Comparison of ENCODE assay signal across 9 cellular contexts in the genomic region with DNA sequence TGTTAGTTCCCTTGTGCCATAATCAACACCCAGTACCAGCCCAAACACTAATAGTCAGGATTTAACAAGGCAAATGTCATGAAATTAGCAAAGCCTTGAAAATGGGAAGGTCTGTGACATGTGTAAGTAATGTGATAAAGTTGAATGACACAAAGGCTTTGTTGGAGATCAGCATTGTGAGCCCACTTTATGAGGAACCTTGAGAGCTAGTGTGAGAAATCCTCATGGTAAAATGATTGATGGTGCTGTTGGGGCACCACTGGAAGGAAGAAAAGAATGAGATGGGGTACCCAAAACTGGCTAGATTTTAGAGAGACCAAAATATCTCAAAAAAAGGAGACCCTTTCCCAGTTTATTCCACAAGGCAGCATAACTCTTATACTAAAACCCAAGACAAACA. TPM values are rescaled to one million over a fixed set of nuclear protein-coding genes. Genes with fewer than 3 reads are reported as not detected.
DNase-seq lines count a peak whose midpoint lies in the region; ATAC-seq and TF ChIP-seq lines count a peak whose summit lies in the region.
"Had no signal": no experiment of that assay in that cellular context is flagged by ENCODE, and none has a peak within 500 bp of the region (broad histone marks: within the 10 kb centered on the region; RNA-seq: fewer than 3 reads in every experiment).

No MANE protein-coding gene starts in this region.

- no peaks in the 10 kb centered on the region for H3K36me3 ChIP-seq in left ventricle myocardium inferior
- no peaks in the 10 kb centered on the region for H3K36me3 ChIP-seq in lower lobe of right lung
- H3K36me3 ChIP-seq in vagina, result no peaks in the 10 kb centered on the region

- H3K9me3 ChIP-seq in left ventricle myocardium inferior (replicated peaks) (no peaks in the 10 kb centered on the region), lower lobe of right lung (no peaks in the 10 kb centered on the region), vagina (no peaks in the 10 kb centered on the region)

- H3K4me1 ChIP-seq in left ventricle myocardium inferior (peaks cover 37% of the 10 kb centered on the region), lower lobe of right lung (peaks cover 24% of the 10 kb centered on the region), vagina (peaks cover 28% of the 10 kb centered on the region)

- H3K27me3 ChIP-seq in left ventricle myocardium inferior (ENCODE audit: low read depth), result no peaks in the 10 kb centered on the region
- H3K27me3 ChIP-seq in lower lobe of right lung (ENCODE audit: low read depth), result no peaks in the 10 kb centered on the region
- no peaks in the 10 kb centered on the region for H3K27me3 ChIP-seq in vagina

- CTCF ChIA-PET in activated CD8-positive, alpha-beta T cell treated with anti-CD3 and anti-CD28 coated beads for 36 hours (lab: Charles Lee), result interaction anchor here (0.9 to 1.3 kb wide), 2 partner anchors 17 to 21 kb away, joined by 3 to 5 read pairs; partner anchors contain the start of gene COPS4

- no peak for DNase-seq in left ventricle myocardium inferior
- DNase-seq in left ventricle myocardium superior, result no peak
- no peak for DNase-seq in activated CD8-positive, alpha-beta T cell treated with anti-CD3 and anti-CD28 coated beads for 36 hours
- no peak for DNase-seq in lower lobe of right lung
- no peak for DNase-seq in vagina (ENCODE audit: extremely low spot score in 2 of 2)
- no peak for DNase-seq in SHP77 treated with DMSO at 0.1 percent for 48 hours (lab: John Stamatoyannopoulos, UW)
- no peak for DNase-seq in SIG-M5 treated with dmso at 0.1 percent for 504 hours (lab: John Stamatoyannopoulos, UW; ENCODE audit: unreplicated experiment)
- DNase-seq: SIG-M5 had no signal

- POLR2A ChIA-PET in activated CD8-positive, alpha-beta T cell treated with anti-CD3 and anti-CD28 coated beads for 36 hours (lab: Charles Lee), result interaction anchor here (0.7 to 4.7 kb wide), 3 partner anchors 8 to 129 kb away, joined by 3 to 30 read pairs (median 8); partner anchors contain the start of gene COPS4

- intact Hi-C loops in left ventricle myocardium inferior (cut with micrococcal nuclease) (no loop called here), left ventricle myocardium superior (cut with micrococcal nuclease) (no loop called here), lower lobe of right lung (cut with DNase I) (no loop called here), vagina (cut with DNase I) (loop anchor here (2.0 to 5.0 kb wide), 2 partner anchors 21 to 112 kb away; partner anchors contain the start of genes COPS4 and THAP9)
- intact Hi-C loops in activated CD8-positive, alpha-beta T cell treated with anti-CD3 and anti-CD28 coated beads for 36 hours (cut with micrococcal nuclease), result loop anchor here (2.0 to 5.0 kb wide), 2 partner anchors 21 to 112 kb away; partner anchors contain the start of genes COPS4 and THAP9

- H3K36me3 Mint-ChIP-seq in activated CD8-positive, alpha-beta T cell treated with anti-CD3 and anti-CD28 coated beads for 36 hours (ENCODE audit: low read depth), result peaks cover 5% of the 10 kb centered on the region

- TF ChIP-seq CTCF in left ventricle myocardium inferior (IDR thresholded peaks at IDR 0.05; ENCODE audit: borderline replicate concordance) (no peak), lower lobe of right lung (IDR thresholded peaks at IDR 0.05) (no peak), vagina (IDR thresholded peaks at IDR 0.05) (no peak)
- TF ChIP-seq CTCF in activated CD8-positive, alpha-beta T cell treated with anti-CD3 and anti-CD28 coated beads for 36 hours (IDR thresholded peaks at IDR 0.05), result no peak

- peak overlapping the region; percentile 32 for H3K27ac Mint-ChIP-seq in activated CD8-positive, alpha-beta T cell treated with anti-CD3 and anti-CD28 coated beads for 36 hours

- H3K27me3 Mint-ChIP-seq in activated CD8-positive, alpha-beta T cell treated with anti-CD3 and anti-CD28 coated beads for 36 hours, result no peaks in the 10 kb centered on the region

- no peak for TF ChIP-seq POLR2A in vagina (IDR thresholded peaks at IDR 0.05)

- ATAC-seq in left ventricle myocardium superior (no peak), lower lobe of right lung (no peak), GM18520 (IDR thresholded peaks at IDR 0.05; ENCODE audit: unreplicated experiment) (no peak)
- no peak for ATAC-seq in activated CD8-positive, alpha-beta T cell treated with anti-CD3 and anti-CD28 coated beads for 36 hours

- peak overlapping the region; percentile 97 for H3K4me3 ChIP-seq in left ventricle myocardium inferior
- peak overlapping the region; percentile 90 for H3K4me3 ChIP-seq in lower lobe of right lung
- peak overlapping the region in 1 of 2 donors; percentile 70 for H3K4me3 ChIP-seq in vagina

- peak overlapping the region; percentile 87 for H3K27ac ChIP-seq in left ventricle myocardium inferior (replicated peaks)
- H3K27ac ChIP-seq in lower lobe of right lung, result peak overlapping the region; percentile 77
- peak overlapping the region; percentile 92 for H3K27ac ChIP-seq in vagina

- no peaks in the 10 kb centered on the region for H3K9me3 Mint-ChIP-seq in activated CD8-positive, alpha-beta T cell treated with anti-CD3 and anti-CD28 coated beads for 36 hours

- H3K4me1 Mint-ChIP-seq in activated CD8-positive, alpha-beta T cell treated with anti-CD3 and anti-CD28 coated beads for 36 hours (ENCODE audit: low read depth), result peaks cover 20% of the 10 kb centered on the region

- peak overlapping the region; percentile 97 for H3K4me3 Mint-ChIP-seq in activated CD8-positive, alpha-beta T cell treated with anti-CD3 and anti-CD28 coated beads for 36 hours

RNA-seq across cellular contexts. Expression of gene LIN54, which starts 3.3 kb away (rescaled TPM):
- total RNA-seq in left ventricle myocardium inferior, result 6.2 TPM
- 6.7 TPM for total RNA-seq in left ventricle myocardium superior
- total RNA-seq in activated CD8-positive, alpha-beta T cell treated with anti-CD3 and anti-CD28 coated beads for 36 hours, result 10 to 100 TPM; 28.0 to 29.1 TPM
- total RNA-seq in lower lobe of right lung, result 14.7 TPM
- total RNA-seq in vagina, result 25.0 TPM

RNA-seq across cellular contexts. Expression of gene COPS4, which starts 21.1 kb away (rescaled TPM):
- total RNA-seq in left ventricle myocardium inferior (53.6 TPM), left ventricle myocardium superior (49.2 TPM), lower lobe of right lung (27.7 TPM), vagina (18.7 TPM)
- 10 to 100 TPM; 38.4 to 38.8 TPM for total RNA-seq in activated CD8-positive, alpha-beta T cell treated with anti-CD3 and anti-CD28 coated beads for 36 hours

Comparison
In these comparisons a context has a peak if more than half of its experiments do, and no peak if none do; other contexts are left out.
1. intact Hi-C loops: an anchor here in activated CD8-positive, alpha-beta T cell treated with anti-CD3 and anti-CD28 coated beads for 36 hours (2.0 to 5.0 kb wide) and vagina (2.0 to 5.0 kb wide); none called in left ventricle myocardium inferior, left ventricle myocardium superior and lower lobe of right lung.